ENCODE assay signal across 23 cellular contexts in the genomic region with DNA sequence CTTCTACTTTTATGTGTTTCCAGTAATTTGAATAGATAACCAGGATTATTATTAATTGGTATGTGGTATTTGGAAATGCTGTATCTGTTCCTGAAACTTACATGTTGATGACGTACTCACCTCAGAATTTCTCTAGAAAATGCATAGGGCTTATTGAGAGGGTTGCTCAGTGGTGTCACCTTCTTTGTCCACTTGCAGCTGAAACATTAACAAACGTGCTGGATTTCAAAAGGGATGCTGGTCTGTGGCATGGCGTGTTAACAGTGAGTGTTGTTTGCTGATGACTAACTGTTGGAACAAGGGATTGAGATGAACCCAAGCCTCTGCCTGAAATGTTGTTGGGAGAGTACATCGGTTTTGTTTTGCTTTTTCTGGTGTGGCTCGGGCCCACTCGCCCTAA.
DNase-seq lines count a peak whose midpoint lies in the region; ATAC-seq lines count a peak whose summit lies in the region.
"Had no signal": no experiment of that assay in that cellular context is flagged by ENCODE, and none has a peak within 500 bp of the region (broad histone marks: within the 10 kb centered on the region; RNA-seq: fewer than 3 reads in every experiment).

No MANE protein-coding gene starts in this region.

- H3K4me1 Mint-ChIP-seq in stimulated activated naive CD8-positive, alpha-beta T cell treated with anti-CD3 and anti-CD28 coated beads, Interleukin-15, amount 100 ng/mL, for 72 hours: peaks cover 75% of the 10 kb centered on the region
- H3K4me1 Mint-ChIP-seq in T-cell: peaks cover 49 to 56% (median 56%) of the 10 kb centered on the region in 3 donors
- H3K4me1 Mint-ChIP-seq in naive thymus-derived CD4-positive, alpha-beta T cell: peaks cover 12 to 76% (median 65%) of the 10 kb centered on the region in 7 donors

- POLR2A ChIA-PET in T-cell (lab: Charles Lee): no interaction called here
- POLR2A ChIA-PET in naive thymus-derived CD4-positive, alpha-beta T cell (lab: Charles Lee): interaction anchor here (1.4 kb wide), 1 partner anchor 103 kb away, joined by 5 read pairs; no protein-coding TSS in a partner anchor

- peak overlapping the region; percentile 5 to 38 for H3K27ac Mint-ChIP-seq in stimulated activated naive CD8-positive, alpha-beta T cell treated with anti-CD3 and anti-CD28 coated beads, Interleukin-15, amount 100 ng/mL, for 72 hours
- H3K27ac Mint-ChIP-seq in T-cell: peak overlapping the region; percentile 19 to 76
- H3K27ac Mint-ChIP-seq in naive thymus-derived CD4-positive, alpha-beta T cell: peak overlapping the region in 6 of 9 donors; percentile 62 to 86 (median 78)

- peaks cover 3 to 64% (median 7%) of the 10 kb centered on the region in 3 experiments for H3K36me3 ChIP-seq in naive thymus-derived CD4-positive, alpha-beta T cell (ENCODE audit: control insufficient read depth in 2 of 3, insufficient read depth in 3 of 3, low read length in 3 of 3)

- H3K36me3 Mint-ChIP-seq in T-cell: peaks cover 67% of the 10 kb centered on the region
- H3K36me3 Mint-ChIP-seq in naive thymus-derived CD4-positive, alpha-beta T cell: peaks cover 5 to 70% (median 44%) of the 10 kb centered on the region in 5 donors

- no peak overlapping the region for H3K27ac ChIP-seq in naive thymus-derived CD4-positive, alpha-beta T cell (ENCODE audit: low read depth, low read length)
- H3K27ac ChIP-seq: RWPE1 had no signal

- no peak for ATAC-seq in stimulated activated naive CD8-positive, alpha-beta T cell treated with anti-CD3 and anti-CD28 coated beads, Interleukin-15, amount 100 ng/mL, for 72 hours
- ATAC-seq in stimulated activated naive CD8-positive, alpha-beta T cell treated with anti-CD3 and anti-CD28 coated beads, Interleukin-15, Interleukin-2, amounts not matched to agents 100 U/mL and 50 U/mL, for 24 hours: no peak
- no peak for ATAC-seq in T-cell (replicated peaks in 1 of 4)
- ATAC-seq in naive thymus-derived CD4-positive, alpha-beta T cell: no peak
- ATAC-seq in HG03378 (IDR thresholded peaks at IDR 0.05; ENCODE audit: unreplicated experiment): no peak
- no peak for ATAC-seq in GM18907 (IDR thresholded peaks at IDR 0.05; ENCODE audit: unreplicated experiment)
- ATAC-seq: K562, Panc1 had no signal

- CTCF ChIA-PET in T-cell (lab: Charles Lee): no interaction called here
- CTCF ChIA-PET in naive thymus-derived CD4-positive, alpha-beta T cell (lab: Charles Lee): interaction anchor here (1.2 kb wide), 1 partner anchor 103 kb away, joined by 3 read pairs; no protein-coding TSS in a partner anchor

- H3K27me3 ChIP-seq in naive thymus-derived CD4-positive, alpha-beta T cell (ENCODE audit: control insufficient read depth in 2 of 2, insufficient read depth in 2 of 2, low read length in 2 of 2): no peaks in the 10 kb centered on the region

- peaks cover 9 to 29% of the 10 kb centered on the region in 2 donors for H3K4me1 ChIP-seq in naive thymus-derived CD4-positive, alpha-beta T cell (ENCODE audit: control insufficient read depth in 2 of 2, insufficient read depth in 2 of 2, low read length in 2 of 2)

- intact Hi-C loops in naive thymus-derived CD4-positive, alpha-beta T cell (cut with micrococcal nuclease): no loop called here

- H3K27me3 Mint-ChIP-seq in stimulated activated naive CD8-positive, alpha-beta T cell treated with anti-CD3 and anti-CD28 coated beads, Interleukin-15, amount 100 ng/mL, for 72 hours: no peaks in the 10 kb centered on the region
- H3K27me3 Mint-ChIP-seq in T-cell: no peaks in the 10 kb centered on the region
- H3K27me3 Mint-ChIP-seq in naive thymus-derived CD4-positive, alpha-beta T cell: no peaks in the 10 kb centered on the region

- no peaks in the 10 kb centered on the region for H3K9me3 Mint-ChIP-seq in stimulated activated naive CD8-positive, alpha-beta T cell treated with anti-CD3 and anti-CD28 coated beads, Interleukin-15, amount 100 ng/mL, for 72 hours
- no peaks in the 10 kb centered on the region for H3K9me3 Mint-ChIP-seq in T-cell
- no peaks in the 10 kb centered on the region for H3K9me3 Mint-ChIP-seq in naive thymus-derived CD4-positive, alpha-beta T cell

- H3K9me3 ChIP-seq in naive thymus-derived CD4-positive, alpha-beta T cell (ENCODE audit: control insufficient read depth in 2 of 3, low read length in 3 of 3): no peaks in the 10 kb centered on the region

- DNase-seq in stimulated activated naive CD8-positive, alpha-beta T cell treated with anti-CD3 and anti-CD28 coated beads, Interleukin-15, amount 100 ng/mL, for 72 hours: no peak
- DNase-seq in stimulated activated naive CD8-positive, alpha-beta T cell treated with anti-CD3 and anti-CD28 coated beads, Interleukin-15, Interleukin-2, amounts not matched to agents 100 U/mL and 50 U/mL, for 24 hours: no peak
- DNase-seq in T-cell (no peak), GM19240 (ENCODE audit: insufficient read length, low spot score) (no peak)
- no peak for DNase-seq in naive thymus-derived CD4-positive, alpha-beta T cell
- DNase-seq: C1 segment of cervical spinal cord, DMS153, DND-41, Kasumi-1, NCI-H1092 treated with DMSO at 0.1 percent for 48 hours, NCI-H1436, NCI-H187, NCI-H2081 treated with DMSO at 0.1 percent for 48 hours, NCI-H2171, NCI-H226, NCI-H510A, NCI-H69, SHP77 had no signal

- H3K4me3 ChIP-seq in naive thymus-derived CD4-positive, alpha-beta T cell (ENCODE audit: low read length): no peak overlapping the region
- H3K4me3 ChIP-seq: K562 had no signal

- no peak overlapping the region for H3K4me3 Mint-ChIP-seq in stimulated activated naive CD8-positive, alpha-beta T cell treated with anti-CD3 and anti-CD28 coated beads, Interleukin-15, amount 100 ng/mL, for 72 hours
- no peak overlapping the region for H3K4me3 Mint-ChIP-seq in T-cell
- H3K4me3 Mint-ChIP-seq in naive thymus-derived CD4-positive, alpha-beta T cell: no peak overlapping the region

Comparison
In these comparisons a context has a peak if more than half of its experiments do, and no peak if none do; other contexts are left out.
1. H3K27ac Mint-ChIP-seq: peak in every context shown above with its lines; median percentile 78 in naive thymus-derived CD4-positive, alpha-beta T cell; 48 in T-cell; 22 in stimulated activated naive CD8-positive, alpha-beta T cell treated with anti-CD3 and anti-CD28 coated beads, Interleukin-15, amount 100 ng/mL, for 72 hours.